In the genomic region with DNA sequence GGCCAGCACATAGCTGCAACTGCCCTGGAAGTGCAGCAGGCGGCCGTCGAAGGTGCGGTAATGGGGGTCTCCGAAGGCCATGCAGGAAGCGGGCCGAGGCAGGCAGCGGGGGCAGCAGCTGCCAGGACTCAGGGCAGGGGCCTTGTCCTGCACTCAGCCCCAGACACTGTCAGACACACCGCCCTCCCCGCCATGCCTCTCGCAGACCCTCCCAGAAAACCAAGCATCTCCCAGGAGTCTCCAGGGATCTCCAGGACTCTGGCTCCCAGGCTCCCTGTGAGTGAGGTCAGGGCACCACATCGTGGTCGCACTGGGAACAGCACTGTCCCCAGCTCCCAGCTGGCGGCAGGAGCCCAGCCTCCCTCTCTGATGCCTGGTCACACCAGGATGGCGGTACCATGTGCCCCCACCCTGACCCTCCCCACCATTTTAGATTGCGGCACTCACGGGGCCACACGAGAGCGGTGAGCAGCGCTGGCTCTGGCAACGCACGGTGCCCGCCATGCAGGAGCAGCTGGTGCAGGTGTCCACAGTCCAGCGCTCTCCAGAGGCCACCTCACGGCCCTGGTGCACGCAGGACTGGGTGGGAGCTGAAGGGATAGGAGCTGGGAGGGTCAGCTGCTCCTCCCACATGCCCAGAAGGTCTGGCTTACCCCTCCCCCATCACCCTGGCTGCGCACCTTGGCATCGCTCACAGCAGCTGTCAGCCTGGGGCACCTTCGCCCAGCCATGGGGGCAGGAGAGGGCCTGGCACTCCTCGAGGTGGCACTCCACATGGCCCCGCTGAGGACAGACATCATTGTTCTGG, we compare ENCODE assay signal across 1 cellular context.
TF ChIP-seq lines count a peak whose summit lies in the region.

No MANE protein-coding gene starts in this region.

TF ChIP-seq in WTC11, 78 proteins besides CTCF, POLR2A, EP300 and RAD21 (continued from another document):
- TF ChIP-seq, protein P1, sequence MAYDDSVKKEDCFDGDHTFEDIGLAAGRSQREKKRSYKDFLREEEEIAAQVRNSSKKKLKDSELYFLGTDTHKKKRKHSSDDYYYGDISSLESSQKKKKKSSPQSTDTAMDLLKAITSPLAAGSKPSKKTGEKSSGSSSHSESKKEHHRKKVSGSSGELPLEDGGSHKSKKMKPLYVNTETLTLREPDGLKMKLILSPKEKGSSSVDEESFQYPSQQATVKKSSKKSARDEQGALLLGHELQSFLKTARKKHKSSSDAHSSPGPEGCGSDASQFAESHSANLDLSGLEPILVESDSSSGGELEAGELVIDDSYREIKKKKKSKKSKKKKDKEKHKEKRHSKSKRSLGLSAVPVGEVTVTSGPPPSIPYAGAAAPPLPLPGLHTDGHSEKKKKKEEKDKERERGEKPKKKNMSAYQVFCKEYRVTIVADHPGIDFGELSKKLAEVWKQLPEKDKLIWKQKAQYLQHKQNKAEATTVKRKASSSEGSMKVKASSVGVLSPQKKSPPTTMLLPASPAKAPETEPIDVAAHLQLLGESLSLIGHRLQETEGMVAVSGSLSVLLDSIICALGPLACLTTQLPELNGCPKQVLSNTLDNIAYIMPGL (CRISPR knock-in tag; IDR thresholded peaks at IDR 0.05): peak; percentile 57; the same call in 1 of the 2 replicates
- TF ChIP-seq SMAD3 (CRISPR knock-in tag; IDR thresholded peaks at IDR 0.05; ENCODE audit: borderline replicate concordance): no peak
- TF ChIP-seq MYBL2 (CRISPR knock-in tag; IDR thresholded peaks at IDR 0.05): no peak
- TF ChIP-seq CREB1 (CRISPR knock-in tag; IDR thresholded peaks at IDR 0.05): no peak
- TF ChIP-seq STAT6 (CRISPR knock-in tag; conservative IDR thresholded peaks at IDR 0.05; ENCODE audit: low read depth): no peak
- no peak for TF ChIP-seq USF2 (CRISPR knock-in tag; IDR thresholded peaks at IDR 0.05)
- TF ChIP-seq NR1H2 (CRISPR knock-in tag; IDR thresholded peaks at IDR 0.05): no peak
- TF ChIP-seq OVOL2 (CRISPR knock-in tag; IDR thresholded peaks at IDR 0.05; ENCODE audit: borderline replicate concordance): no peak
- TF ChIP-seq MLX (CRISPR knock-in tag; IDR thresholded peaks at IDR 0.05): no peak
- TF ChIP-seq, protein P2, sequence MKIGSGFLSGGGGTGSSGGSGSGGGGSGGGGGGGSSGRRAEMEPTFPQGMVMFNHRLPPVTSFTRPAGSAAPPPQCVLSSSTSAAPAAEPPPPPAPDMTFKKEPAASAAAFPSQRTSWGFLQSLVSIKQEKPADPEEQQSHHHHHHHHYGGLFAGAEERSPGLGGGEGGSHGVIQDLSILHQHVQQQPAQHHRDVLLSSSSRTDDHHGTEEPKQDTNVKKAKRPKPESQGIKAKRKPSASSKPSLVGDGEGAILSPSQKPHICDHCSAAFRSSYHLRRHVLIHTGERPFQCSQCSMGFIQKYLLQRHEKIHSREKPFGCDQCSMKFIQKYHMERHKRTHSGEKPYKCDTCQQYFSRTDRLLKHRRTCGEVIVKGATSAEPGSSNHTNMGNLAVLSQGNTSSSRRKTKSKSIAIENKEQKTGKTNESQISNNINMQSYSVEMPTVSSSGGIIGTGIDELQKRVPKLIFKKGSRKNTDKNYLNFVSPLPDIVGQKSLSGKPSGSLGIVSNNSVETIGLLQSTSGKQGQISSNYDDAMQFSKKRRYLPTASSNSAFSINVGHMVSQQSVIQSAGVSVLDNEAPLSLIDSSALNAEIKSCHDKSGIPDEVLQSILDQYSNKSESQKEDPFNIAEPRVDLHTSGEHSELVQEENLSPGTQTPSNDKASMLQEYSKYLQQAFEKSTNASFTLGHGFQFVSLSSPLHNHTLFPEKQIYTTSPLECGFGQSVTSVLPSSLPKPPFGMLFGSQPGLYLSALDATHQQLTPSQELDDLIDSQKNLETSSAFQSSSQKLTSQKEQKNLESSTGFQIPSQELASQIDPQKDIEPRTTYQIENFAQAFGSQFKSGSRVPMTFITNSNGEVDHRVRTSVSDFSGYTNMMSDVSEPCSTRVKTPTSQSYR (CRISPR knock-in tag; IDR thresholded peaks at IDR 0.05): no peak
- no peak for TF ChIP-seq NFYB (CRISPR knock-in tag; conservative IDR thresholded peaks at IDR 0.05; ENCODE audit: low read depth)
- TF ChIP-seq PREB (CRISPR knock-in tag; IDR thresholded peaks at IDR 0.05; ENCODE audit: borderline replicate concordance): no peak
- TF ChIP-seq, protein P3, sequence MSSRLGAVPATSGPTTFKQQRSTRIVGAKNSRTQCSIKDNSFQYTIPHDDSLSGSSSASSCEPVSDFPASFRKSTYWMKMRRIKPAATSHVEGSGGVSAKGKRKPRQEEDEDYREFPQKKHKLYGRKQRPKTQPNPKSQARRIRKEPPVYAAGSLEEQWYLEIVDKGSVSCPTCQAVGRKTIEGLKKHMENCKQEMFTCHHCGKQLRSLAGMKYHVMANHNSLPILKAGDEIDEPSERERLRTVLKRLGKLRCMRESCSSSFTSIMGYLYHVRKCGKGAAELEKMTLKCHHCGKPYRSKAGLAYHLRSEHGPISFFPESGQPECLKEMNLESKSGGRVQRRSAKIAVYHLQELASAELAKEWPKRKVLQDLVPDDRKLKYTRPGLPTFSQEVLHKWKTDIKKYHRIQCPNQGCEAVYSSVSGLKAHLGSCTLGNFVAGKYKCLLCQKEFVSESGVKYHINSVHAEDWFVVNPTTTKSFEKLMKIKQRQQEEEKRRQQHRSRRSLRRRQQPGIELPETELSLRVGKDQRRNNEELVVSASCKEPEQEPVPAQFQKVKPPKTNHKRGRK (CRISPR knock-in tag; IDR thresholded peaks at IDR 0.05; ENCODE audit: borderline replicate concordance): no peak
- TF ChIP-seq, protein P4, sequence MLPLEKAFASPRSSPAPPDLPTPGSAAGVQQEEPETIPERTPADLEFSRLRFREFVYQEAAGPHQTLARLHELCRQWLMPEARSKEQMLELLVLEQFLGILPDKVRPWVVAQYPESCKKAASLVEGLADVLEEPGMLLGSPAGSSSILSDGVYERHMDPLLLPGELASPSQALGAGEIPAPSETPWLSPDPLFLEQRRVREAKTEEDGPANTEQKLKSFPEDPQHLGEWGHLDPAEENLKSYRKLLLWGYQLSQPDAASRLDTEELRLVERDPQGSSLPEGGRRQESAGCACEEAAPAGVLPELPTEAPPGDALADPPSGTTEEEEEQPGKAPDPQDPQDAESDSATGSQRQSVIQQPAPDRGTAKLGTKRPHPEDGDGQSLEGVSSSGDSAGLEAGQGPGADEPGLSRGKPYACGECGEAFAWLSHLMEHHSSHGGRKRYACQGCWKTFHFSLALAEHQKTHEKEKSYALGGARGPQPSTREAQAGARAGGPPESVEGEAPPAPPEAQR (CRISPR knock-in tag; IDR thresholded peaks at IDR 0.05): no peak
- no peak for TF ChIP-seq ATF2 (CRISPR knock-in tag; IDR thresholded peaks at IDR 0.05; ENCODE audit: borderline replicate concordance, low read depth)
- TF ChIP-seq FOXK1 (CRISPR knock-in tag; IDR thresholded peaks at IDR 0.05): peak; percentile 15; the same call in 1 of the 2 replicates
- no peak for TF ChIP-seq ZNF121 (CRISPR knock-in tag; IDR thresholded peaks at IDR 0.05)
- no peak for TF ChIP-seq MXD4 (CRISPR knock-in tag; IDR thresholded peaks at IDR 0.05; ENCODE audit: borderline replicate concordance)
- TF ChIP-seq, protein P5, sequence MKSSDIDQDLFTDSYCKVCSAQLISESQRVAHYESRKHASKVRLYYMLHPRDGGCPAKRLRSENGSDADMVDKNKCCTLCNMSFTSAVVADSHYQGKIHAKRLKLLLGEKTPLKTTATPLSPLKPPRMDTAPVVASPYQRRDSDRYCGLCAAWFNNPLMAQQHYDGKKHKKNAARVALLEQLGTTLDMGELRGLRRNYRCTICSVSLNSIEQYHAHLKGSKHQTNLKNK (CRISPR knock-in tag; IDR thresholded peaks at IDR 0.05): no peak
- peak; percentile 57; the same call in 1 of the 2 replicates for TF ChIP-seq ETV6 (CRISPR knock-in tag; IDR thresholded peaks at IDR 0.05)
- TF ChIP-seq, protein P6, sequence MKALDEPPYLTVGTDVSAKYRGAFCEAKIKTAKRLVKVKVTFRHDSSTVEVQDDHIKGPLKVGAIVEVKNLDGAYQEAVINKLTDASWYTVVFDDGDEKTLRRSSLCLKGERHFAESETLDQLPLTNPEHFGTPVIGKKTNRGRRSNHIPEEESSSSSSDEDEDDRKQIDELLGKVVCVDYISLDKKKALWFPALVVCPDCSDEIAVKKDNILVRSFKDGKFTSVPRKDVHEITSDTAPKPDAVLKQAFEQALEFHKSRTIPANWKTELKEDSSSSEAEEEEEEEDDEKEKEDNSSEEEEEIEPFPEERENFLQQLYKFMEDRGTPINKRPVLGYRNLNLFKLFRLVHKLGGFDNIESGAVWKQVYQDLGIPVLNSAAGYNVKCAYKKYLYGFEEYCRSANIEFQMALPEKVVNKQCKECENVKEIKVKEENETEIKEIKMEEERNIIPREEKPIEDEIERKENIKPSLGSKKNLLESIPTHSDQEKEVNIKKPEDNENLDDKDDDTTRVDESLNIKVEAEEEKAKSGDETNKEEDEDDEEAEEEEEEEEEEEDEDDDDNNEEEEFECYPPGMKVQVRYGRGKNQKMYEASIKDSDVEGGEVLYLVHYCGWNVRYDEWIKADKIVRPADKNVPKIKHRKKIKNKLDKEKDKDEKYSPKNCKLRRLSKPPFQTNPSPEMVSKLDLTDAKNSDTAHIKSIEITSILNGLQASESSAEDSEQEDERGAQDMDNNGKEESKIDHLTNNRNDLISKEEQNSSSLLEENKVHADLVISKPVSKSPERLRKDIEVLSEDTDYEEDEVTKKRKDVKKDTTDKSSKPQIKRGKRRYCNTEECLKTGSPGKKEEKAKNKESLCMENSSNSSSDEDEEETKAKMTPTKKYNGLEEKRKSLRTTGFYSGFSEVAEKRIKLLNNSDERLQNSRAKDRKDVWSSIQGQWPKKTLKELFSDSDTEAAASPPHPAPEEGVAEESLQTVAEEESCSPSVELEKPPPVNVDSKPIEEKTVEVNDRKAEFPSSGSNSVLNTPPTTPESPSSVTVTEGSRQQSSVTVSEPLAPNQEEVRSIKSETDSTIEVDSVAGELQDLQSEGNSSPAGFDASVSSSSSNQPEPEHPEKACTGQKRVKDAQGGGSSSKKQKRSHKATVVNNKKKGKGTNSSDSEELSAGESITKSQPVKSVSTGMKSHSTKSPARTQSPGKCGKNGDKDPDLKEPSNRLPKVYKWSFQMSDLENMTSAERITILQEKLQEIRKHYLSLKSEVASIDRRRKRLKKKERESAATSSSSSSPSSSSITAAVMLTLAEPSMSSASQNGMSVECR (CRISPR knock-in tag; IDR thresholded peaks at IDR 0.05; ENCODE audit: borderline replicate concordance): no peak
- 0 out of 2 replicates have a peak, but pooled peaks have one; percentile 3 for TF ChIP-seq RELA (CRISPR knock-in tag; IDR thresholded peaks at IDR 0.05; ENCODE audit: borderline replicate concordance)
- no peak for TF ChIP-seq CREM (CRISPR knock-in tag; IDR thresholded peaks at IDR 0.05)
